25 cellular contexts compared by ENCODE assay signal in genomic region chr2:78476619-78477229, GRCh38.
"Had no signal": no experiment of that assay in that cellular context is flagged by ENCODE, and none has a peak within 500 bp of the region (broad histone marks: within the 10 kb centered on the region; RNA-seq: fewer than 3 reads in every experiment).

No MANE protein-coding gene starts in this region.

- H3K4me2 ChIP-seq: PC-9 had no signal

- H3K36me3 ChIP-seq: breast epithelium, WERI-Rb-1 had no signal

- H3K4me3 ChIP-seq: body of pancreas, breast epithelium, PC-9 had no signal

- FAIRE-seq: astrocyte, RCC 7860 had no signal

- H2AFZ ChIP-seq: PC-9 had no signal

- DNase-seq: activated CD4-positive, alpha-beta T cell treated with anti-CD3 and anti-CD28 coated beads, Interleukin-2, amount 10 ng/mL, durations not matched to agents 7 days and 5 days; activated CD4-positive, alpha-beta T cell treated with anti-CD3 and anti-CD28 coated beads, Interleukin-2, amount 50 U/mL, for 48 hours; activated CD8-positive, alpha-beta T cell treated with anti-CD3 and anti-CD28 coated beads, Interleukin-2, amount 10 ng/mL, durations not matched to agents 7 days and 5 days; activated gamma-delta T cell; activated naive CD4-positive, alpha-beta T cell treated with Interleukin-2 at 50 U/mL for 16 hours; activated naive CD8-positive, alpha-beta T cell treated with anti-CD3 and anti-CD28 coated beads, Interleukin-2, amount 10 ng/mL, durations not matched to agents 7 days and 5 days; activated T-cell treated with anti-CD3 and anti-CD28 coated beads, Interleukin-2, amount 50 U/mL, for 24 hours; amygdala; body of pancreas; NCI-H1105; NCI-H1417 treated with DMSO at 0.1 percent for 48 hours; NCI-H1930; NCI-H2081 treated with DMSO at 0.1 percent for 48 hours; NCI-H345; NCI-H524 treated with DMSO at 0.1 percent for 48 hours; NK-92 treated with Interleukin-12 subunit alpha and Interleukin-12 subunit beta, amount 100 ng/mL, for 24 hours; PC-9; SIG-M5; T1000; WERI-Rb-1 had no signal

- H3K9me3 ChIP-seq: body of pancreas, breast epithelium had no signal

- ATAC-seq: activated CD8-positive, alpha-beta T cell treated with anti-CD3 and anti-CD28 coated beads, Interleukin-2, amount 10 ng/mL, durations not matched to agents 7 days and 5 days; body of pancreas; Right ventricle myocardium inferior had no signal

- H3K27ac ChIP-seq: body of pancreas, breast epithelium, PC-9, RWPE1, WERI-Rb-1 had no signal

- H3K4me1 ChIP-seq: body of pancreas, breast epithelium had no signal

- H3K27me3 ChIP-seq: body of pancreas, breast epithelium had no signal
